ENCODE assay signal across 10 cellular contexts in the genomic region with DNA sequence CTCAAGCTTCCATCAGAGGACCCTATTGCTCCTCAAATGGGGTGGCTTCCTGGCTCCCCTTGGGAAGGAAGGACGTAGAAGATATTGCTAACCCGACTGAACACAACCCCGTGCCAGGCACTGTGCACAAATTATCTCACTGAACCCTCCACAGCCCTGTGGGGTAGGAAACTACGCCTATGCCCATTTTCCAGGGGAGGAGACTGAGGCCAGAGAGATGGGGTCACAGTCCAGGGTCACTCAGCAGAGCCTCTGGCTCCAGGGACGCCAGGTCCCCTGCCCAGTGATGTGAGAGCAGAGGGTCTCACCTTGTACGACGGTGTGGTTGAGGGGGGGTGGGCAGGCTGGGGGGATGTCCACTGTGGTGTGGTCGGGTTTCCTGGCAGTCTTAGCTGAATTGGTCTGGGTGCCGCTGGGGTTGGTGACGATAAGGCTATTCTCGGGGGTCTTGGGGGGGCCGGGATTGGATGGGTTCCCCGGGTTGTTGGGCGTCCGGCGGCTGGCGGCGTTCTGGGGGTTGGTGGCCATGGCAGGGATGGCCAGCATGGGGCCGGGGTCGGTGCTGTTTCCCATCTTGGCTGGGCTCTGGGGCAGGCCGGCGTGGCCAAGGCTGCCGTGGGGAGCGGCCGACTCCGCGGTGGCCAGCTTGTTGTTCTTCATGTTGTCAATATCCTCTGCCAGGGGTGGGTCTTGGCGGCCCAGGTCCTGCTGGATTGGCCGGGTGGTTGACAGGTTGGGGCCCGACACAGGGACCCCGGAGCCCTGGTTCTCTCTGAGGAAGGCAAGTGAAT.
"Had no signal": no experiment of that assay in that cellular context is flagged by ENCODE, and none has a peak within 500 bp of the region (broad histone marks: within the 10 kb centered on the region; RNA-seq: fewer than 3 reads in every experiment).

No MANE protein-coding gene starts in this region.

- H3K9ac ChIP-seq: KMS-11 had no signal

- ATAC-seq: GM23338, HCT116 had no signal

- H3K4me2 ChIP-seq: GM23338, KMS-11 had no signal

- H3K4me3 Mint-ChIP-seq: GM23338, HFFc6 had no signal

- H3K27ac Mint-ChIP-seq: GM23338, HFFc6 had no signal

- DNase-seq: H7, HFFc6, IMR-90, KBM-7 had no signal

- H3K27ac ChIP-seq: HL-60, KMS-11 had no signal

- H3K4me1 ChIP-seq: HAP-1 had no signal

- H2AFZ ChIP-seq: GM23338 had no signal

- H3K36me3 ChIP-seq: HAP-1 had no signal

- H3K9me3 ChIP-seq: HAP-1 had no signal

- FAIRE-seq: H1 had no signal

- H3K4me3 ChIP-seq: GM23338, HAP-1 had no signal

- H3K9me3 Mint-ChIP-seq: GM23338, HFFc6 had no signal
